Comparison of ENCODE assay signal across 1 cellular context in the genomic region with DNA sequence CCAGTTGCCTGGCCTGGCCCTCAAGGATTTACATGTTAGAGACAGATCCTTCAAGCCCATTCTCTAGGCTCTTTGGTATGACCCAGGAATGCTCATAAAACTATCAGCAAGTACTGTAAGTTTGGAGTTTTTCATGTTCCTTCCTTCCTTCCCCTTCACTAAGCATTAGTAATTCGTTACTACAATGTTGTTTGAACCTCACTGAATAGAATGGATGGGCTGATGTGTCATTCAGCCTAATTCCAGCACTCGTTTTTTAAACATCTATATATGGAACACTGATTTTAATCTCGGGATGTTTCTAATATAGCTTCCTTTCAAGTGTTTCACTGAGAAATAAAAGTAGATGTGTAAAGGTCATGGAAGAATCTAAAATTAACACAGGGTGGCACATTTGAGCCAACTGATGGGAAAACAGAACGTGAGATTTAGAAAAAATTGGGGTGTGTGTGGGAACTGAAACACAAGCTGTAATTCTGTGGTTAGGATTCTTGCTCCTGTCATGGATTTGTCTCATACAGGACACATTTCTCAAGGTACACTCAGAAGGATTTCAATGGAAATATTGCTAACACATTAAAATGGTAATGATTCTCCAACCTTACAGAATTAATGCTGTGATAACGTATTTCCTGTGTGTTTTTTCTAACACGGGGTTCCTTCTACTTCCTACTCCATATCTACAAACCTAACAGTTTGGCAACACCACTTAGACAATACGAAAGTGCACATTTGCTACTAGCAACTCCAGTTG.
TF ChIP-seq lines count a peak whose summit lies in the region.

No MANE protein-coding gene starts in this region.

TF ChIP-seq in K562, 482 proteins besides CTCF, POLR2A, EP300 and RAD21 (continued from another document):
- TF ChIP-seq PRDM10 (IDR thresholded peaks at IDR 0.05; ENCODE audit: partially characterized antibody) (peak; percentile 15), FOSL1 (tag; conservative IDR thresholded peaks at IDR 0.05) (peak; percentile 66), ZNF175 (CRISPR knock-in tag; IDR thresholded peaks at IDR 0.05; ENCODE audit: low read depth) (peak; percentile 43; the same call in 1 of the 2 replicates), CEBPB (tag; IDR thresholded peaks at IDR 0.05) (peak; percentile 26; the same call in 1 of the 2 replicates), JUND (IDR thresholded peaks at IDR 0.05; ENCODE audit: borderline replicate concordance, low read depth, low read length) (peak; percentile 76; the same call in 1 of the 2 replicates), JUND (tag; IDR thresholded peaks at IDR 0.05; ENCODE audit: borderline replicate concordance, low read depth, low read length) (0 out of 3 replicates have a peak, but pooled peaks have one; percentile 51), BRF2 (IDR thresholded peaks at IDR 0.05; ENCODE audit: borderline replicate concordance, insufficient read depth, insufficient read length) (no peak), KDM1A (IDR thresholded peaks at IDR 0.05) (0 out of 4 replicates have a peak, but pooled peaks of 1 of the 2 experiments have one; percentile 9), GABPA (tag; conservative IDR thresholded peaks at IDR 0.05; ENCODE audit: low read depth) (0 out of 2 replicates have a peak, but pooled peaks have one; percentile 18), ZNF431 (CRISPR knock-in tag; IDR thresholded peaks at IDR 0.05) (no peak), GABPB1 (CRISPR knock-in tag; IDR thresholded peaks at IDR 0.05) (no peak), ZNF316 (IDR thresholded peaks at IDR 0.05) (0 out of 2 replicates have a peak, but pooled peaks have one; percentile 3)
- TF ChIP-seq, protein P1, sequence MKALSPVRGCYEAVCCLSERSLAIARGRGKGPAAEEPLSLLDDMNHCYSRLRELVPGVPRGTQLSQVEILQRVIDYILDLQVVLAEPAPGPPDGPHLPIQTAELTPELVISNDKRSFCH (CRISPR knock-in tag; IDR thresholded peaks at IDR 0.05) = no peak
- TF ChIP-seq, protein P1 (tag; IDR thresholded peaks at IDR 0.05) = no peak
- TF ChIP-seq, protein P2, sequence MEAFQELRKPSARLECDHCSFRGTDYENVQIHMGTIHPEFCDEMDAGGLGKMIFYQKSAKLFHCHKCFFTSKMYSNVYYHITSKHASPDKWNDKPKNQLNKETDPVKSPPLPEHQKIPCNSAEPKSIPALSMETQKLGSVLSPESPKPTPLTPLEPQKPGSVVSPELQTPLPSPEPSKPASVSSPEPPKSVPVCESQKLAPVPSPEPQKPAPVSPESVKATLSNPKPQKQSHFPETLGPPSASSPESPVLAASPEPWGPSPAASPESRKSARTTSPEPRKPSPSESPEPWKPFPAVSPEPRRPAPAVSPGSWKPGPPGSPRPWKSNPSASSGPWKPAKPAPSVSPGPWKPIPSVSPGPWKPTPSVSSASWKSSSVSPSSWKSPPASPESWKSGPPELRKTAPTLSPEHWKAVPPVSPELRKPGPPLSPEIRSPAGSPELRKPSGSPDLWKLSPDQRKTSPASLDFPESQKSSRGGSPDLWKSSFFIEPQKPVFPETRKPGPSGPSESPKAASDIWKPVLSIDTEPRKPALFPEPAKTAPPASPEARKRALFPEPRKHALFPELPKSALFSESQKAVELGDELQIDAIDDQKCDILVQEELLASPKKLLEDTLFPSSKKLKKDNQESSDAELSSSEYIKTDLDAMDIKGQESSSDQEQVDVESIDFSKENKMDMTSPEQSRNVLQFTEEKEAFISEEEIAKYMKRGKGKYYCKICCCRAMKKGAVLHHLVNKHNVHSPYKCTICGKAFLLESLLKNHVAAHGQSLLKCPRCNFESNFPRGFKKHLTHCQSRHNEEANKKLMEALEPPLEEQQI (IDR thresholded peaks at IDR 0.05) = no peak
TF ChIP-seq in K562: peak in this region for 9.
